In the genomic region with DNA sequence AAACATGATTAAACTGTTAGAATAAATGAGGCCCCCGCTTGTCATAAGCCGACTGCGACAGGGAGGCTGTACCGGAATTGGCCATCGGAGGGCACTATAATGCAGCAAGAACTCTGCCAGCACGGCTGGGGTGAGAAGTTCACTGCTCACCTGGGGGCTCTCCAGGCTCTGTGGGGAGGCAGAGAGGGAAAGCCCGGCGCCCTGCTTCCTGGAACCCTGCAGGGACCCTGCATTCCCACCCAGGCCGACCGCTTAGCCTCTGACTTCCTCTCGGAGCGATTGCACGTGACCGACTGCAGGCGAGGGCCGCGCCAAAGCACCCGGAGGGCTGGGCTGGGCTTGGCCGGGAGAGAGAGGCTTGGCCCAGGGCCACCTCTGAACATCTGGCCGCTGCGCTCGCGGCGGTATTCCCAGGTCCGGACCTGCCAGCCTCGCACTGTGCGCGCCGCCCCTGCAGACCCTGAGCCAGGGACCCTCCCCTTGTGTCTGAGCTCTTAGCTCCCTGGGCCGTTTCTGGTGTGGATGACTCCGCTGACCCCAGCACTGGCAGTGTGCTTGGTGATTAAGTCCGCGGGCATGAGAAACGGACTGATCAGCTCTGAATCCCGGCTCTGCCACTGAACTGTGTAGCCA, we compare ENCODE assay signal across 8 cellular contexts. TPM values are rescaled to one million over a fixed set of nuclear protein-coding genes. Genes with fewer than 3 reads are reported as not detected.
DNase-seq lines count a peak whose midpoint lies in the region; ATAC-seq and TF ChIP-seq lines count a peak whose summit lies in the region.

No MANE protein-coding gene starts in this region.

- DNase-seq in NCI-H1417 (lab: John Stamatoyannopoulos, UW), result peak; percentile 76 to 95 (median 91)
- DNase-seq in SW 1271 (lab: John Stamatoyannopoulos, UW), result peak; percentile 29 to 77
- DNase-seq in activated naive CD8-positive, alpha-beta T cell treated with anti-CD3 and anti-CD28 coated beads, Interleukin-2, amount 50 U/mL, for 24 hours, result peak; percentile 90
- peak; percentile 76 for DNase-seq in left cardiac atrium
- DNase-seq in prostate gland (ENCODE audit: low spot score), result peak; percentile 53
- peak; percentile 78 for DNase-seq in ureter (ENCODE audit: low spot score)

- 2% methylated on average over 34 of the region's 35 CpGs for WGBS in prostate gland

- no peak for TF ChIP-seq POLR2A in prostate gland (IDR thresholded peaks at IDR 0.05)

- H3K4me3 Mint-ChIP-seq in activated naive CD8-positive, alpha-beta T cell treated with anti-CD3 and anti-CD28 coated beads, Interleukin-2, amount 50 U/mL, for 24 hours, result peak overlapping the region; percentile 43

- TF ChIP-seq CTCF in GM12872 (IDR thresholded peaks at IDR 0.05; ENCODE audit: insufficient read depth, low read depth, low read length), result peak; percentile 86
- TF ChIP-seq CTCF in prostate gland (IDR thresholded peaks at IDR 0.05), result peak; percentile 45 to 86 (median 78)

- peak; percentile 87 for ATAC-seq in HG02763 (IDR thresholded peaks at IDR 0.05; ENCODE audit: unreplicated experiment)
- peak; percentile 94 for ATAC-seq in activated naive CD8-positive, alpha-beta T cell treated with anti-CD3 and anti-CD28 coated beads, Interleukin-2, amount 50 U/mL, for 24 hours
- peak; percentile 94 to 95 for ATAC-seq in left cardiac atrium

- intact Hi-C loops in left cardiac atrium (cut with DNase I), result loop anchor here in 1 of 2 donors (5.0 kb wide), 1 partner anchor 185 kb away; no protein-coding TSS in a partner anchor
- intact Hi-C loops in prostate gland (cut with DNase I), result loop anchor here (10.0 kb wide), 2 partner anchors 232 to 1022 kb away; no protein-coding TSS in a partner anchor

- H3K9me3 ChIP-seq in prostate gland, result no peaks in the 10 kb centered on the region

- H3K27me3 ChIP-seq in prostate gland (replicated peaks; ENCODE audit: insufficient read depth), result no peaks in the 10 kb centered on the region

- peak overlapping the region; percentile 37 to 38 for H3K4me3 ChIP-seq in prostate gland

- H3K36me3 ChIP-seq in prostate gland, result no peaks in the 10 kb centered on the region

- no peaks in the 10 kb centered on the region for H3K4me1 ChIP-seq in prostate gland (replicated peaks)

- no peaks in the 10 kb centered on the region for H3K27me3 Mint-ChIP-seq in activated naive CD8-positive, alpha-beta T cell treated with anti-CD3 and anti-CD28 coated beads, Interleukin-2, amount 50 U/mL, for 24 hours

- H3K36me3 Mint-ChIP-seq in activated naive CD8-positive, alpha-beta T cell treated with anti-CD3 and anti-CD28 coated beads, Interleukin-2, amount 50 U/mL, for 24 hours (ENCODE audit: low read depth), result no peaks in the 10 kb centered on the region

- no peaks in the 10 kb centered on the region for H3K9me3 Mint-ChIP-seq in activated naive CD8-positive, alpha-beta T cell treated with anti-CD3 and anti-CD28 coated beads, Interleukin-2, amount 50 U/mL, for 24 hours

- H3K27ac ChIP-seq in prostate gland, result peak overlapping the region in 1 of 2 donors; percentile 3

- peaks cover 15% of the 10 kb centered on the region for H3K4me1 Mint-ChIP-seq in activated naive CD8-positive, alpha-beta T cell treated with anti-CD3 and anti-CD28 coated beads, Interleukin-2, amount 50 U/mL, for 24 hours

- H3K27ac Mint-ChIP-seq in activated naive CD8-positive, alpha-beta T cell treated with anti-CD3 and anti-CD28 coated beads, Interleukin-2, amount 50 U/mL, for 24 hours, result peak overlapping the region; percentile 47

RNA-seq across cellular contexts. Expression of a gene that starts 26.2 kb away (rescaled TPM):
- total RNA-seq in left cardiac atrium (not detected), prostate gland (not detected), ureter (not detected)
